In genomic region chr6:76230711-76231110, GRCh38 we compare ENCODE assay signal across 15 cellular contexts.
DNase-seq lines count a peak whose midpoint lies in the region; ATAC-seq, FAIRE-seq and TF ChIP-seq lines count a peak whose summit lies in the region.
"Had no signal": no experiment of that assay in that cellular context is flagged by ENCODE, and none has a peak within 500 bp of the region (broad histone marks: within the 10 kb centered on the region; RNA-seq: fewer than 3 reads in every experiment).

No MANE protein-coding gene starts in this region.

- H3K4me3 ChIP-seq in LNCaP clone FGC (ENCODE audit: low read depth, low read length): no peak overlapping the region
- H3K4me3 ChIP-seq: esophagus muscularis mucosa, HAP-1 had no signal

- no peaks in the 10 kb centered on the region for H3K36me3 Mint-ChIP-seq in T-helper 2 cell treated with Interferon-gamma antibody and Interleukin-4, amounts not matched to agents 5 μg/mL and 100 μg/mL, for 36 hours (ENCODE audit: low read depth)
- H3K36me3 Mint-ChIP-seq: CD14-positive monocyte had no signal

- no peaks in the 10 kb centered on the region for H3K27me3 Mint-ChIP-seq in T-helper 2 cell treated with Interferon-gamma antibody and Interleukin-4, amounts not matched to agents 5 μg/mL and 100 μg/mL, for 36 hours (ENCODE audit: low read depth)

- ATAC-seq in left ventricle myocardium superior (no peak), HG03280 (IDR thresholded peaks at IDR 0.05; ENCODE audit: unreplicated experiment) (no peak)
- ATAC-seq: right cardiac atrium had no signal

- H3K4me3 Mint-ChIP-seq in T-helper 2 cell treated with Interferon-gamma antibody and Interleukin-4, amounts not matched to agents 5 μg/mL and 100 μg/mL, for 36 hours: no peak overlapping the region
- H3K4me3 Mint-ChIP-seq: CD14-positive monocyte had no signal

- no peak for TF ChIP-seq CTCF in LNCaP clone FGC (IDR thresholded peaks at IDR 0.05; ENCODE audit: control insufficient read depth, extremely low read depth, insufficient read depth)

- H3K9me3 Mint-ChIP-seq in T-helper 2 cell treated with Interferon-gamma antibody and Interleukin-4, amounts not matched to agents 5 μg/mL and 100 μg/mL, for 36 hours: peaks cover 12% of the 10 kb centered on the region

- FAIRE-seq in islet of Langerhans (lab: Jason Lieb, UNC): peak; percentile 98

- H3K4me1 Mint-ChIP-seq in T-helper 2 cell treated with Interferon-gamma antibody and Interleukin-4, amounts not matched to agents 5 μg/mL and 100 μg/mL, for 36 hours (ENCODE audit: low read depth): no peaks in the 10 kb centered on the region
- H3K4me1 Mint-ChIP-seq: CD14-positive monocyte had no signal

- intact Hi-C loops in left ventricle myocardium superior (cut with micrococcal nuclease): no loop called here

- H3K27ac Mint-ChIP-seq in T-helper 2 cell treated with Interferon-gamma antibody and Interleukin-4, amounts not matched to agents 5 μg/mL and 100 μg/mL, for 36 hours: no peak overlapping the region
- H3K27ac Mint-ChIP-seq: CD14-positive monocyte had no signal

- DNase-seq in ELR (ENCODE audit: low read depth) (peak; percentile 1), LNCaP clone FGC (ENCODE audit: low read depth) (peak; percentile 1), RPMI8226 (peak; percentile 41), left ventricle myocardium superior (no peak)
- DNase-seq in activated T-cell treated with anti-CD3 and anti-CD28 coated beads, Interleukin-2, amount 50 U/mL, for 1 hour: no peak
- no peak for DNase-seq in T-helper 2 cell treated with Interferon-gamma antibody and Interleukin-4, amounts not matched to agents 5 μg/mL and 100 μg/mL, for 36 hours (ENCODE audit: low spot score)
- DNase-seq: activated naive CD4-positive, alpha-beta T cell; central memory CD4-positive, alpha-beta T cell; NCI-H2227 treated with DMSO at 0.1 percent for 48 hours; right cardiac atrium had no signal

Comparison
In these comparisons a context has a peak if more than half of its experiments do, and no peak if none do; other contexts are left out.
1. DNase-seq: peak in ELR (single experiment), LNCaP clone FGC (single experiment) and RPMI8226 (single experiment); none in left ventricle myocardium superior (single experiment), activated T-cell treated with anti-CD3 and anti-CD28 coated beads, Interleukin-2, amount 50 U/mL, for 1 hour (single experiment) and T-helper 2 cell treated with Interferon-gamma antibody and Interleukin-4, amounts not matched to agents 5 μg/mL and 100 μg/mL, for 36 hours (single experiment).